In genomic region chr19:7871280-7871529, GRCh38 we compare ENCODE assay signal across 1 cellular context.
TF ChIP-seq lines count a peak whose summit lies in the region.

No MANE protein-coding gene starts in this region.

TF ChIP-seq in SK-N-SH, 30 proteins besides CTCF, POLR2A, EP300 and RAD21:
- TF ChIP-seq ZBTB33 (IDR thresholded peaks at IDR 0.05; ENCODE audit: borderline replicate concordance, low read depth), result no peak
- TF ChIP-seq TAF1 (IDR thresholded peaks at IDR 0.05; ENCODE audit: borderline replicate concordance, low read depth, low read length), result no peak
- no peak for TF ChIP-seq SMC3 (IDR thresholded peaks at IDR 0.05; ENCODE audit: low read depth, low read length)
- TF ChIP-seq MAX (IDR thresholded peaks at IDR 0.05; ENCODE audit: low read depth), result no peak
- no peak for TF ChIP-seq FOXM1 (IDR thresholded peaks at IDR 0.05; ENCODE audit: low read depth)
- no peak for TF ChIP-seq RCOR1 (IDR thresholded peaks at IDR 0.05; ENCODE audit: low read length)
- no peak for TF ChIP-seq PBX3 (IDR thresholded peaks at IDR 0.05)
- no peak for TF ChIP-seq FOXJ3 (CRISPR knock-in tag; IDR thresholded peaks at IDR 0.05)
- TF ChIP-seq USF2 (IDR thresholded peaks at IDR 0.05; ENCODE audit: borderline replicate concordance, low read depth, low read length), result no peak
- TF ChIP-seq TEAD4 (IDR thresholded peaks at IDR 0.05; ENCODE audit: borderline replicate concordance, insufficient read depth), result no peak
